Comparison of ENCODE assay signal across 13 cellular contexts in the genomic region with DNA sequence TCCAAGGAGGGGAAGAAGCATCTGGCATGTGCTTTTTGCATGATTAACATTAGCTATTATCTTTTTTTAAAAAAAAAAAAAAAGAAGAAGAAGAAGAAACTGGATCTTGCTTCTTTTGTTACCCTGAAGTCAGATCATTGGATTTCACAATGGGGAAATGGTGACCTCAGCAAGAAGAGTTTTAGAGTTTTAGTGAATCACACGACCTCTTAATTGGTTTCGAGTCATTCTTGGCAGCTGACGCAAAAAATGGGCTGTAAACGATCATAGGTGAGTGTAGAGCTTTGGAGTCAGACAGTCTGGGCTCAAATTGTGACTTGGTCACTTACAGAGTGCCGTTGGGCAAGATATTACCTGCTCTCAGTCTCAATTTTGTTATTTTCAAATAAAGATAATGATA. TPM values are rescaled to one million over a fixed set of nuclear protein-coding genes. Genes with fewer than 3 reads are reported as not detected.
DNase-seq lines count a peak whose midpoint lies in the region; ATAC-seq and TF ChIP-seq lines count a peak whose summit lies in the region.
"Had no signal": no experiment of that assay in that cellular context is flagged by ENCODE, and none has a peak within 500 bp of the region (broad histone marks: within the 10 kb centered on the region; RNA-seq: fewer than 3 reads in every experiment).

No MANE protein-coding gene starts in this region.

- no peak for TF ChIP-seq POLR2A in Peyer's patch (IDR thresholded peaks at IDR 0.05)

- no peaks in the 10 kb centered on the region for H3K36me3 ChIP-seq in PC-3 (ENCODE audit: low read depth, low read length)
- H3K36me3 ChIP-seq in Peyer's patch: no peaks in the 10 kb centered on the region
- no peaks in the 10 kb centered on the region for H3K36me3 ChIP-seq in GM23338 (ENCODE audit: insufficient read depth)
- H3K36me3 ChIP-seq: neutrophil had no signal

- TF ChIP-seq CTCF in PC-3 (conservative IDR thresholded peaks at IDR 0.05; ENCODE audit: low read depth, low read length) (no peak), fibroblast of mammary gland (conservative IDR thresholded peaks at IDR 0.05; ENCODE audit: control insufficient read depth, insufficient read depth, low read depth, low read length) (no peak), coronary artery (IDR thresholded peaks at IDR 0.05) (no peak), Peyer's patch (IDR thresholded peaks at IDR 0.05) (no peak), GM23338 (conservative IDR thresholded peaks at IDR 0.05; ENCODE audit: low read depth in 2 of 2) (no peak)

- BruUV-seq in PC-3 (replicated peaks; lab: Mats Ljungman, UMichigan): no TSS peak

- peaks cover 2% of the 10 kb centered on the region for H3K27me3 Mint-ChIP-seq in GM23338 (ENCODE audit: insufficient read depth, low read depth, poor library complexity)

- peak overlapping the region; percentile 5; the same call in 1 of the 2 replicates for H3K9ac ChIP-seq in PC-3 (ENCODE audit: low read length)

- peaks cover 19% of the 10 kb centered on the region for H3K4me1 ChIP-seq in PC-3 (ENCODE audit: insufficient read depth, low read length)
- no peaks in the 10 kb centered on the region for H3K4me1 ChIP-seq in Peyer's patch
- H3K4me1 ChIP-seq in GM23338 (ENCODE audit: insufficient read depth): peaks cover 9% of the 10 kb centered on the region; the same call in 1 of the 2 replicates

- H3K27ac ChIP-seq in PC-3 (ENCODE audit: low read length) (peak overlapping the region; percentile 60), coronary artery (no peak overlapping the region), Peyer's patch (no peak overlapping the region), GM23338 (ENCODE audit: low read depth) (no peak overlapping the region)
- H3K27ac ChIP-seq: neutrophil had no signal

- H3F3A ChIP-seq in PC-3 (ENCODE audit: low read length, unreplicated experiment) (no peaks in the 10 kb centered on the region), GM23338 (replicated peaks; ENCODE audit: low read depth) (no peaks in the 10 kb centered on the region)

- POLR2A ChIA-PET in PC-3 (lab: Charles Lee; ENCODE audit: unreplicated experiment): no interaction called here

- H4K20me1 ChIP-seq in PC-3 (ENCODE audit: low read length) (no peaks in the 10 kb centered on the region), GM23338 (replicated peaks; ENCODE audit: insufficient read depth) (no peaks in the 10 kb centered on the region)

- H3K4me3 ChIP-seq in PC-3 (ENCODE audit: low read length): no peak overlapping the region
- H3K4me3 ChIP-seq in fibroblast of mammary gland (ENCODE audit: control insufficient read depth, low read depth, low read length): no peak overlapping the region
- no peak overlapping the region for H3K4me3 ChIP-seq in coronary artery
- H3K4me3 ChIP-seq in Peyer's patch: no peak overlapping the region
- no peak overlapping the region for H3K4me3 ChIP-seq in GM23338

- H3K9me2 ChIP-seq in PC-3 (replicated peaks; ENCODE audit: low read length) (no peaks in the 10 kb centered on the region), GM23338 (ENCODE audit: insufficient read depth) (peaks cover 5% of the 10 kb centered on the region; the same call in 1 of the 2 replicates)

- H3K27ac Mint-ChIP-seq in GM23338: no peak overlapping the region
- H3K27ac Mint-ChIP-seq: type B pancreatic cell had no signal

- no peaks in the 10 kb centered on the region for H3K9me3 ChIP-seq in PC-3 (ENCODE audit: low read length)
- no peaks in the 10 kb centered on the region for H3K9me3 ChIP-seq in Peyer's patch
- H3K9me3 ChIP-seq: neutrophil had no signal

- H3K4me2 ChIP-seq in PC-3 (ENCODE audit: low read length) (no peak overlapping the region), GM23338 (no peak overlapping the region)

- peaks cover 60% of the 10 kb centered on the region for H3K27me3 ChIP-seq in PC-3 (ENCODE audit: low read length)
- no peaks in the 10 kb centered on the region for H3K27me3 ChIP-seq in Peyer's patch
- no peaks in the 10 kb centered on the region for H3K27me3 ChIP-seq in GM23338 (ENCODE audit: insufficient read depth)

- H3K36me3 Mint-ChIP-seq in GM23338 (ENCODE audit: low read depth): no peaks in the 10 kb centered on the region
- H3K36me3 Mint-ChIP-seq: type B pancreatic cell had no signal

- DNase-seq in A172 (ENCODE audit: low spot score): peak; percentile 59
- peak; percentile 3 for DNase-seq in HK-2 (ENCODE audit: unreplicated experiment)
- DNase-seq in PC-3: peak; percentile 65
- peak; percentile 81 for DNase-seq in fibroblast of mammary gland (ENCODE audit: low read depth)
- DNase-seq in coronary artery (ENCODE audit: low spot score): no peak
- DNase-seq in Peyer's patch: no peak
- no peak for DNase-seq in middle frontal gyrus (ENCODE audit: extremely low spot score, low spot score)
- DNase-seq in GM23338 (ENCODE audit: low spot score): no peak
- DNase-seq: activated CD4-positive, CD25-positive, alpha-beta regulatory T cell treated with anti-CD3 and anti-CD28 coated beads, Interleukin-2, amount 50 U/mL, for 72 hours; activated naive CD4-positive, alpha-beta T cell treated with Interleukin-2 at 50 U/mL for 16 hours; stimulated activated CD4-positive, alpha-beta T cell treated with anti-CD3 and anti-CD28 coated beads, Interleukin-4, amount 100 ng/mL, for 4 hours had no signal

- no peak overlapping the region for H2AFZ ChIP-seq in PC-3 (ENCODE audit: low read length)
- no peak overlapping the region for H2AFZ ChIP-seq in GM23338

- H3K9me3 Mint-ChIP-seq in GM23338: no peaks in the 10 kb centered on the region
- H3K9me3 Mint-ChIP-seq: type B pancreatic cell had no signal

- intact Hi-C loops in PC-3 (cut with micrococcal nuclease): no loop called here

- H3K4me3 Mint-ChIP-seq in GM23338: no peak overlapping the region
- H3K4me3 Mint-ChIP-seq: type B pancreatic cell had no signal

- H3K4me1 Mint-ChIP-seq in GM23338: peaks cover 8% of the 10 kb centered on the region; the same call in 2 of the 3 replicates

- no peaks in the 10 kb centered on the region for H3K79me2 ChIP-seq in PC-3 (ENCODE audit: low read length)
- no peaks in the 10 kb centered on the region for H3K79me2 ChIP-seq in GM23338 (replicated peaks; ENCODE audit: insufficient read depth)

- ATAC-seq in PC-3 (no peak), GM23338 (no peak)

- CTCF ChIA-PET in PC-3 (lab: Charles Lee): no interaction called here

TF ChIP-seq in GM23338, 12 proteins besides CTCF, POLR2A, EP300 and RAD21 (continues in another document):
- no peak for TF ChIP-seq POLR2AphosphoS5 (IDR thresholded peaks at IDR 0.05; ENCODE audit: low read depth)
- no peak for TF ChIP-seq CREB1 (CRISPR knock-in tag; IDR thresholded peaks at IDR 0.05; ENCODE audit: low read depth)

RNA-seq across cellular contexts. Expression of gene PGBD5, which starts 33.3 kb away (rescaled TPM):
- total RNA-seq in A172 (2014; rRNA removed; shearing (Covaris generic)): 2.2 and 2.5 TPM in 2 replicates
- under 0.01 TPM in 1 of 2 replicates, not detected in the other for total RNA-seq in PC-3 (2014; rRNA removed)
- total RNA-seq in Peyer's patch: 1 to 10 TPM in 1 of 4 donors, under 1 TPM in 3; under 0.01 to 4.1 (median 0.21) TPM
- total RNA-seq in GM23338 (2014; rRNA removed; shearing (Covaris generic)): 16.6 and 17.0 TPM in 2 replicates
- 3.4 and 3.9 TPM in 2 replicates for polyA plus RNA-seq in GM23338 (2016; fragmentation: Nextera tagmentation; extraction: Ambion mirVana)

Comparison
In these comparisons a context has a peak if more than half of its experiments do, and no peak if none do; other contexts are left out.
1. DNase-seq: peak in A172 (single experiment), HK-2 (single experiment), PC-3 (single experiment) and fibroblast of mammary gland (single experiment); none in coronary artery (single experiment), Peyer's patch (0 of 3), middle frontal gyrus (single experiment) and GM23338 (single experiment).